In genomic region chr1:153532769-153533599, GRCh38 we compare ENCODE assay signal across 9 cellular contexts. TPM values are rescaled to one million over a fixed set of nuclear protein-coding genes. Genes with fewer than 3 reads are reported as not detected.
DNase-seq lines count a peak whose midpoint lies in the region; ATAC-seq, FAIRE-seq and TF ChIP-seq lines count a peak whose summit lies in the region.
"Had no signal": no experiment of that assay in that cellular context is flagged by ENCODE, and none has a peak within 500 bp of the region (broad histone marks: within the 10 kb centered on the region; RNA-seq: fewer than 3 reads in every experiment).

No MANE protein-coding gene starts in this region.

- intact Hi-C loops in heart right ventricle (cut with DNase I), result loop anchor here in 9 of 10 donors (1.0 to 10.0 kb wide), 5 partner anchors 34 to 82 kb away; partner anchors contain the start of genes S100A2 (in 3 of the 9), S100A16 (in 2 of the 9) and S100A14 (in 1 of the 9)
- intact Hi-C loops in pancreas (cut with DNase I), result no loop called here

- H2AFZ ChIP-seq in DND-41 (ENCODE audit: low read depth, low read length), result no peak overlapping the region

- no peaks in the 10 kb centered on the region for H3K36me3 ChIP-seq in DND-41 (ENCODE audit: insufficient read depth, low read length)
- peaks cover 0 to 9% (median 0%) of the 10 kb centered on the region in 9 donors for H3K36me3 ChIP-seq in heart right ventricle
- H3K36me3 ChIP-seq in pancreas, result no peaks in the 10 kb centered on the region
- peaks cover 0 to 3% (median 0%) of the 10 kb centered on the region in 3 donors for H3K36me3 ChIP-seq in tibial nerve

- no peak for ATAC-seq in DND-41 (ENCODE audit: insufficient read depth, low read depth)
- ATAC-seq in heart right ventricle, result peak; percentile 46 to 75 (median 53)
- peak; percentile 38 to 74 (median 66) for ATAC-seq in pancreas
- no peak for ATAC-seq in HG02973 (IDR thresholded peaks at IDR 0.05; ENCODE audit: unreplicated experiment)

- no peaks in the 10 kb centered on the region for H3K9me3 ChIP-seq in DND-41 (ENCODE audit: insufficient read depth, low read length, severe bottlenecking)
- H3K9me3 ChIP-seq in heart right ventricle, result no peaks in the 10 kb centered on the region
- H3K9me3 ChIP-seq in pancreas, result no peaks in the 10 kb centered on the region
- no peaks in the 10 kb centered on the region for H3K9me3 ChIP-seq in tibial nerve

- H3K4me3 ChIP-seq in DND-41 (ENCODE audit: low read depth in 1 of 2, low read length in 2 of 2) (no peak overlapping the region), NB4 (ENCODE audit: low read depth, low read length) (no peak overlapping the region), heart right ventricle (peak overlapping the region in 9 of 10 donors; percentile 11 to 93 (median 73)), pancreas (peak overlapping the region in 1 of 4 donors; percentile 15), tibial nerve (peak overlapping the region; percentile 67 to 99 (median 78))

- H3K9ac ChIP-seq in DND-41 (ENCODE audit: low read depth, low read length), result no peak overlapping the region

- peaks cover 13% of the 10 kb centered on the region for H3K4me1 ChIP-seq in DND-41 (ENCODE audit: insufficient read depth, low read length)
- peaks cover 3 to 54% (median 35%) of the 10 kb centered on the region in 9 donors for H3K4me1 ChIP-seq in heart right ventricle
- no peaks in the 10 kb centered on the region for H3K4me1 ChIP-seq in pancreas
- H3K4me1 ChIP-seq in tibial nerve, result peaks cover 0 to 60% (median 27%) of the 10 kb centered on the region in 4 donors

- no peak for FAIRE-seq in pancreas (lab: Jason Lieb, UNC)

- H3K27ac ChIP-seq in DND-41 (ENCODE audit: low read length) (no peak overlapping the region), heart right ventricle (peak overlapping the region in 9 of 10 donors; percentile 3 to 99 (median 98)), pancreas (peak overlapping the region in 2 of 4 donors; percentile 42 to 47), tibial nerve (peak overlapping the region; percentile 96 to 100 (median 98))

- no peaks in the 10 kb centered on the region for H3K79me2 ChIP-seq in DND-41 (ENCODE audit: insufficient read depth, low read length)

- H3K27me3 ChIP-seq in DND-41 (ENCODE audit: insufficient read depth, low read length, poor library complexity), result peaks cover 2% of the 10 kb centered on the region
- H3K27me3 ChIP-seq in heart right ventricle, result no peaks in the 10 kb centered on the region
- H3K27me3 ChIP-seq in pancreas, result no peaks in the 10 kb centered on the region
- H3K27me3 ChIP-seq in tibial nerve, result no peaks in the 10 kb centered on the region

- TF ChIP-seq EP300 in tibial nerve (IDR thresholded peaks at IDR 0.05), result peak in 1 of 2 donors; percentile 75

- 34 to 39% methylated on average over 34 of the region's 34 CpGs for WGBS in heart right ventricle, 2 donors
- 32 to 33% methylated on average over 33 to 34 of the region's 34 CpGs for WGBS in pancreas, 2 donors
- 12 to 17% methylated on average over 34 of the region's 34 CpGs for WGBS in tibial nerve, 2 donors

- no peaks in the 10 kb centered on the region for H4K20me1 ChIP-seq in DND-41 (ENCODE audit: insufficient read depth, low read length)

- peak; percentile 14 for TF ChIP-seq CTCF in DND-41 (IDR thresholded peaks at IDR 0.05; ENCODE audit: borderline replicate concordance, extremely low read depth, low read length, poor library complexity, severe bottlenecking)
- peak; percentile 66 for TF ChIP-seq CTCF in NB4 (IDR thresholded peaks at IDR 0.05; ENCODE audit: low read depth, low read length)
- TF ChIP-seq CTCF in heart right ventricle (IDR thresholded peaks at IDR 0.05), result peak; percentile 57 to 91 (median 85)
- TF ChIP-seq CTCF in pancreas (IDR thresholded peaks at IDR 0.05), result peak; percentile 49 to 61 (median 51)
- peak; percentile 90 to 97 (median 95) for TF ChIP-seq CTCF in tibial nerve (IDR thresholded peaks at IDR 0.05)

- TF ChIP-seq POLR2A in NB4 (IDR thresholded peaks at IDR 0.05; ENCODE audit: extremely low read depth, insufficient read length) (no peak), tibial nerve (IDR thresholded peaks at IDR 0.05) (peak; percentile 48 to 50)

- DNase-seq in DND-41 (no peak), NB4 (ENCODE audit: low read depth) (peak; percentile 78), T-helper 1 cell (peak; percentile 56 to 83 (median 69)), amniotic epithelial cell (ENCODE audit: low read depth) (peak; percentile 82), heart right ventricle (peak; percentile 82 to 83), pancreas (peak in 5 of 6 donors; percentile 37 to 88 (median 66)), tibial nerve (ENCODE audit: low spot score in 2 of 2) (peak; percentile 90 to 93)

- H3K4me2 ChIP-seq in DND-41 (ENCODE audit: insufficient read depth, low read length), result no peak overlapping the region

RNA-seq across cellular contexts. Expression of gene S100A6, which starts 2.8 kb away (rescaled TPM):
- 100 to 1,000 TPM; 237 to 385 (median 294) TPM for total RNA-seq in heart right ventricle
- 1,000 to 10,000 TPM in 1 of 2 donors, 100 to 1,000 TPM in 1; 630 to 2,261 TPM for polyA plus RNA-seq in heart right ventricle
- 100 to 1,000 TPM in 2 of 6 donors, 10 to 100 TPM in 4; 21.4 to 264 (median 61.8) TPM for total RNA-seq in pancreas
- polyA plus RNA-seq in pancreas, result 100 to 1,000 TPM; 304 to 495 TPM
- 1,000 to 10,000 TPM in 2 of 4 donors, 100 to 1,000 TPM in 2; 651 to 1,173 (median 946) TPM for total RNA-seq in tibial nerve

RNA-seq across cellular contexts. Expression of gene S100A5, which starts 7.8 kb away (rescaled TPM):
- total RNA-seq in heart right ventricle (not detected), pancreas (not detected), tibial nerve (not detected)
- polyA plus RNA-seq in heart right ventricle (not detected), pancreas (not detected)
- total RNA-seq: dermis microvascular lymphatic vessel endothelial cell had no signal

RNA-seq across cellular contexts. Expression of gene S100A4, which starts 12.6 kb away (rescaled TPM):
- total RNA-seq in heart right ventricle, result 100 to 1,000 TPM in 2 of 10 donors, 10 to 100 TPM in 8; 29.4 to 166 (median 68.1) TPM
- polyA plus RNA-seq in heart right ventricle, result 100 to 1,000 TPM; 196 to 755 TPM
- total RNA-seq in pancreas, result 10 to 100 TPM in 4 of 6 donors, 1 to 10 TPM in 2; 5.0 to 40.9 (median 24.4) TPM
- polyA plus RNA-seq in pancreas, result 100 to 1,000 TPM in 1 of 2 donors, 10 to 100 TPM in 1; 88.6 to 149 TPM
- total RNA-seq in tibial nerve, result 100 to 1,000 TPM; 398 to 439 (median 420) TPM

RNA-seq across cellular contexts. Expression of gene S100A3, which starts 16.1 kb away (rescaled TPM):
- total RNA-seq in heart right ventricle, result 1 to 10 TPM in 3 of 10 donors, under 1 TPM in 1, not detected in 6; 0.30 to 2.9 (median 1.9) TPM
- polyA plus RNA-seq in heart right ventricle, result 1 to 10 TPM; 2.4 to 6.3 TPM
- total RNA-seq in pancreas, result under 1 TPM in 3 of 6 donors, not detected in 3; 0.20 to 0.70 (median 0.66) TPM
- polyA plus RNA-seq in pancreas, result 1 to 10 TPM in 1 of 2 donors, under 1 TPM in 1; 0.38 to 1.1 TPM
- 1 to 10 TPM in 2 of 4 donors, not detected in 2; 1.1 to 2.7 TPM for total RNA-seq in tibial nerve

RNA-seq across cellular contexts. Expression of gene S100A2, which starts 32.7 kb away (rescaled TPM):
- 1 to 10 TPM in 9 of 10 donors, not detected in 1; 1.2 to 4.5 (median 3.1) TPM for total RNA-seq in heart right ventricle
- 1 to 10 TPM; 2.2 to 7.4 TPM for polyA plus RNA-seq in heart right ventricle
- total RNA-seq in pancreas, result 1 to 10 TPM in 1 of 6 donors, under 1 TPM in 3, not detected in 2; 0.60 to 2.1 (median 0.68) TPM
- 1 to 10 TPM; 1.9 to 2.8 TPM for polyA plus RNA-seq in pancreas
- 10 to 100 TPM in 1 of 4 donors, 1 to 10 TPM in 2, not detected in 1; 2.3 to 12.6 (median 4.2) TPM for total RNA-seq in tibial nerve

Comparison
In these comparisons a context has a peak if more than half of its experiments do, and no peak if none do; other contexts are left out.
1. ATAC-seq: peak in heart right ventricle (8 of 8) and pancreas (4 of 4); none in DND-41 (single experiment) and HG02973 (single experiment).
2. H3K4me3 ChIP-seq: peak in heart right ventricle (9 of 10) and tibial nerve (4 of 4); none in DND-41 (0 of 2) and NB4 (single experiment).
3. CTCF ChIP-seq: peak in every context shown above with its lines; median percentile 95 in tibial nerve; 85 in heart right ventricle; 66 in NB4; 51 in pancreas; 14 in DND-41.
4. intact Hi-C loops: an anchor here in heart right ventricle (1.0 to 10.0 kb wide); none called in pancreas.